11 cellular contexts compared by ENCODE assay signal in the genomic region with DNA sequence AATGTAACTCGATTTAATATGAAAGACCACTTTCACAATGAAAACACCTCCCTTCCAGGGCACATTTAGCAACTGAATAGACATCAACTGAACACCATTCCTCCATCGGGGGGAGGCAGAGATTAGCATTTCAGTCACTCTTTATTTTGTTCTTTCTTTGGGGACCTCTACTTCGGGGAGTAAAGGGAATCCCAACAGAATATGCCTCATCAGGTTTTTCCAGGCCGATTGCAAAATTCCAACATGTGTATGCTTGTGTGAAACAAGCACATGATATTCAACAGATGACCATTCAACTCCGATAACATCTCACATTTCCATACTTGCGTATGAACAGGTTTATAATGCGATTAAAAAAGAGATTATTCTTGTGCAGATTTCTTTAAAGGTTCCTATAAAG.
DNase-seq lines count a peak whose midpoint lies in the region; ATAC-seq, FAIRE-seq and TF ChIP-seq lines count a peak whose summit lies in the region.
"Had no signal": no experiment of that assay in that cellular context is flagged by ENCODE, and none has a peak within 500 bp of the region (broad histone marks: within the 10 kb centered on the region; RNA-seq: fewer than 3 reads in every experiment).

No MANE protein-coding gene starts in this region.

- no peak for ATAC-seq in HG03108 (IDR thresholded peaks at IDR 0.05; ENCODE audit: unreplicated experiment)
- ATAC-seq in HG03280 (IDR thresholded peaks at IDR 0.05; ENCODE audit: unreplicated experiment), result no peak
- no peak for ATAC-seq in stimulated activated naive CD8-positive, alpha-beta T cell treated with anti-CD3 and anti-CD28 coated beads, Interleukin-15, amount 100 ng/mL, for 72 hours
- ATAC-seq: effector memory CD8-positive, alpha-beta T cell; stimulated activated effector memory CD8-positive, alpha-beta T cell treated with anti-CD3 and anti-CD28 coated beads, Interleukin-12 subunit alpha, Interleukin-12 subunit beta, amount 100 ng/mL, for 72 hours had no signal

- H3K9me3 Mint-ChIP-seq in stimulated activated naive CD8-positive, alpha-beta T cell treated with anti-CD3 and anti-CD28 coated beads, Interleukin-15, amount 100 ng/mL, for 72 hours, result no peaks in the 10 kb centered on the region
- H3K9me3 Mint-ChIP-seq: effector memory CD8-positive, alpha-beta T cell; stimulated activated effector memory CD8-positive, alpha-beta T cell treated with anti-CD3 and anti-CD28 coated beads, Interleukin-12 subunit alpha, Interleukin-12 subunit beta, amount 100 ng/mL, for 72 hours had no signal

- no peak for FAIRE-seq in kidney (lab: Jason Lieb, UNC)

- H3K27ac Mint-ChIP-seq in stimulated activated naive CD8-positive, alpha-beta T cell treated with anti-CD3 and anti-CD28 coated beads, Interleukin-15, amount 100 ng/mL, for 72 hours, result no peak overlapping the region
- H3K27ac Mint-ChIP-seq: effector memory CD8-positive, alpha-beta T cell; stimulated activated effector memory CD8-positive, alpha-beta T cell treated with anti-CD3 and anti-CD28 coated beads, Interleukin-12 subunit alpha, Interleukin-12 subunit beta, amount 100 ng/mL, for 72 hours had no signal

- H3K4me3 ChIP-seq in HUES6 (ENCODE audit: low read depth, low read length) (peak overlapping the region; percentile 57), SK-N-MC (no peak overlapping the region), foreskin fibroblast (ENCODE audit: low read depth in 1 of 2, low read length in 2 of 2) (peak overlapping the region in 1 of 2 donors; percentile 37), parathyroid adenoma (ENCODE audit: low read depth, low read length) (no peak overlapping the region), kidney (ENCODE audit: low read length in 2 of 2) (no peak overlapping the region)

- TF ChIP-seq CTCF in foreskin fibroblast (IDR thresholded peaks at IDR 0.05; ENCODE audit: low read depth, low read length), result no peak
- no peak for TF ChIP-seq CTCF in parathyroid adenoma (IDR thresholded peaks at IDR 0.05)
- TF ChIP-seq CTCF in kidney (IDR thresholded peaks at IDR 0.05; ENCODE audit: borderline replicate concordance, extremely low read depth, insufficient read depth), result no peak

- H2AFZ ChIP-seq in parathyroid adenoma, result peak overlapping the region; percentile 23

- H3K27me3 Mint-ChIP-seq in stimulated activated naive CD8-positive, alpha-beta T cell treated with anti-CD3 and anti-CD28 coated beads, Interleukin-15, amount 100 ng/mL, for 72 hours, result peaks cover 18% of the 10 kb centered on the region

- no peak overlapping the region for H3K4me2 ChIP-seq in parathyroid adenoma (ENCODE audit: low read length)

- no peaks in the 10 kb centered on the region for H3K36me3 ChIP-seq in HUES6 (ENCODE audit: control insufficient read depth, insufficient read depth, low read length)
- peaks cover 71% of the 10 kb centered on the region for H3K36me3 ChIP-seq in SK-N-MC (ENCODE audit: insufficient read depth, low read length)
- H3K36me3 ChIP-seq in parathyroid adenoma (ENCODE audit: control insufficient read depth, insufficient read depth, low read length), result no peaks in the 10 kb centered on the region
- no peaks in the 10 kb centered on the region for H3K36me3 ChIP-seq in kidney (ENCODE audit: control insufficient read depth in 1 of 2, insufficient read depth in 2 of 2, low read length in 2 of 2)

- no peaks in the 10 kb centered on the region for H3K4me1 Mint-ChIP-seq in stimulated activated naive CD8-positive, alpha-beta T cell treated with anti-CD3 and anti-CD28 coated beads, Interleukin-15, amount 100 ng/mL, for 72 hours
- H3K4me1 Mint-ChIP-seq: stimulated activated effector memory CD8-positive, alpha-beta T cell treated with anti-CD3 and anti-CD28 coated beads, Interleukin-12 subunit alpha, Interleukin-12 subunit beta, amount 100 ng/mL, for 72 hours had no signal

- intact Hi-C loops in kidney (cut with DNase I), result no loop called here

- peak overlapping the region; percentile 82 for H3K9ac ChIP-seq in HUES6 (ENCODE audit: low read length)
- no peak overlapping the region for H3K9ac ChIP-seq in SK-N-MC (ENCODE audit: insufficient read length)
- no peak overlapping the region for H3K9ac ChIP-seq in parathyroid adenoma
- no peak overlapping the region for H3K9ac ChIP-seq in kidney (ENCODE audit: low read length in 2 of 2)

- H3K4me1 ChIP-seq in HUES6 (ENCODE audit: control insufficient read depth, insufficient read depth, low read length), result peaks cover 38% of the 10 kb centered on the region
- peaks cover 8% of the 10 kb centered on the region for H3K4me1 ChIP-seq in parathyroid adenoma
- peaks cover 16 to 22% of the 10 kb centered on the region in 2 donors for H3K4me1 ChIP-seq in kidney (ENCODE audit: control insufficient read depth in 1 of 2, insufficient read depth in 1 of 2, low read depth in 1 of 2, low read length in 2 of 2)

- H3K4me3 Mint-ChIP-seq in stimulated activated naive CD8-positive, alpha-beta T cell treated with anti-CD3 and anti-CD28 coated beads, Interleukin-15, amount 100 ng/mL, for 72 hours, result no peak overlapping the region
- H3K4me3 Mint-ChIP-seq: effector memory CD8-positive, alpha-beta T cell; stimulated activated effector memory CD8-positive, alpha-beta T cell treated with anti-CD3 and anti-CD28 coated beads, Interleukin-12 subunit alpha, Interleukin-12 subunit beta, amount 100 ng/mL, for 72 hours had no signal

- no peak for DNase-seq in SK-N-MC (ENCODE audit: low read depth, low spot score)
- peak; percentile 12 to 53 for DNase-seq in foreskin fibroblast
- DNase-seq in kidney, result no peak
- no peak for DNase-seq in stimulated activated naive CD8-positive, alpha-beta T cell treated with anti-CD3 and anti-CD28 coated beads, Interleukin-15, amount 100 ng/mL, for 72 hours
- DNase-seq: activated effector memory CD4-positive, alpha-beta T cell treated with Interleukin-2 at 50 U/mL for 16 hours; effector memory CD8-positive, alpha-beta T cell had no signal

- H3K79me2 ChIP-seq in parathyroid adenoma, result no peaks in the 10 kb centered on the region

- H3K27ac ChIP-seq in HUES6 (ENCODE audit: low read depth, low read length) (peak overlapping the region; percentile 89), SK-N-MC (peak overlapping the region; percentile 80), parathyroid adenoma (no peak overlapping the region), kidney (ENCODE audit: low read depth in 2 of 2, low read length in 2 of 2) (no peak overlapping the region)

- no peaks in the 10 kb centered on the region for H3K27me3 ChIP-seq in HUES6 (ENCODE audit: control insufficient read depth, insufficient read depth, low read length)
- H3K27me3 ChIP-seq in parathyroid adenoma (ENCODE audit: control insufficient read depth, insufficient read depth, low read length), result no peaks in the 10 kb centered on the region

- H3K9me3 ChIP-seq in HUES6 (ENCODE audit: control insufficient read depth, insufficient read depth, low read depth, low read length) (no peaks in the 10 kb centered on the region), SK-N-MC (ENCODE audit: low read depth, low read length) (no peaks in the 10 kb centered on the region), parathyroid adenoma (ENCODE audit: control insufficient read depth, low read length) (no peaks in the 10 kb centered on the region), kidney (ENCODE audit: control insufficient read depth in 1 of 2, low read length in 2 of 2) (no peaks in the 10 kb centered on the region)

Comparison
In these comparisons a context has a peak if more than half of its experiments do, and no peak if none do; other contexts are left out.
1. H3K27ac ChIP-seq: peak in HUES6 (single experiment) and SK-N-MC (single experiment); none in parathyroid adenoma (single experiment) and kidney (0 of 2).
2. DNase-seq: peak in foreskin fibroblast (2 of 2); none in SK-N-MC (single experiment), kidney (single experiment) and stimulated activated naive CD8-positive, alpha-beta T cell treated with anti-CD3 and anti-CD28 coated beads, Interleukin-15, amount 100 ng/mL, for 72 hours (0 of 2).